1 cellular context compared by ENCODE assay signal in the genomic region with DNA sequence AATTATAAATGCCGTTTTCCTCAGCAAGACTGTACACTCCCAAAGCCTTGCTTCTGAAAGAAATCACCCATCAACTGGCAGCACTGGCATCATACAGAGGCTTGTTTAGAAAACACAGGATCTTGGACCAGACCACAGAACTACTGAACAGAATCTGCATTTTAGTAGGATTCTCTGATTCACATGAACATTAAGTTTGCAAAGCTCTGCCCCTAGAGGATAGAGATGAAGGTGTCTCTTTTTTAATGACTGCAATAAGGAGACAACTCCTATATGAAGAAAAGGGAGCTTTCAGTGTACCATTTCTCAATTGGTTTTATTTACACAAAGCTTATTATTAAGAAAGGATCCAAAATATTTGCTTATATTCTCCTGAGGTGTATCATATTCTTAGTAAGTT.
TF ChIP-seq lines count a peak whose summit lies in the region.

No MANE protein-coding gene starts in this region.

TF ChIP-seq in SK-N-SH, 30 proteins besides CTCF, POLR2A, EP300 and RAD21:
- TF ChIP-seq, protein P1, sequence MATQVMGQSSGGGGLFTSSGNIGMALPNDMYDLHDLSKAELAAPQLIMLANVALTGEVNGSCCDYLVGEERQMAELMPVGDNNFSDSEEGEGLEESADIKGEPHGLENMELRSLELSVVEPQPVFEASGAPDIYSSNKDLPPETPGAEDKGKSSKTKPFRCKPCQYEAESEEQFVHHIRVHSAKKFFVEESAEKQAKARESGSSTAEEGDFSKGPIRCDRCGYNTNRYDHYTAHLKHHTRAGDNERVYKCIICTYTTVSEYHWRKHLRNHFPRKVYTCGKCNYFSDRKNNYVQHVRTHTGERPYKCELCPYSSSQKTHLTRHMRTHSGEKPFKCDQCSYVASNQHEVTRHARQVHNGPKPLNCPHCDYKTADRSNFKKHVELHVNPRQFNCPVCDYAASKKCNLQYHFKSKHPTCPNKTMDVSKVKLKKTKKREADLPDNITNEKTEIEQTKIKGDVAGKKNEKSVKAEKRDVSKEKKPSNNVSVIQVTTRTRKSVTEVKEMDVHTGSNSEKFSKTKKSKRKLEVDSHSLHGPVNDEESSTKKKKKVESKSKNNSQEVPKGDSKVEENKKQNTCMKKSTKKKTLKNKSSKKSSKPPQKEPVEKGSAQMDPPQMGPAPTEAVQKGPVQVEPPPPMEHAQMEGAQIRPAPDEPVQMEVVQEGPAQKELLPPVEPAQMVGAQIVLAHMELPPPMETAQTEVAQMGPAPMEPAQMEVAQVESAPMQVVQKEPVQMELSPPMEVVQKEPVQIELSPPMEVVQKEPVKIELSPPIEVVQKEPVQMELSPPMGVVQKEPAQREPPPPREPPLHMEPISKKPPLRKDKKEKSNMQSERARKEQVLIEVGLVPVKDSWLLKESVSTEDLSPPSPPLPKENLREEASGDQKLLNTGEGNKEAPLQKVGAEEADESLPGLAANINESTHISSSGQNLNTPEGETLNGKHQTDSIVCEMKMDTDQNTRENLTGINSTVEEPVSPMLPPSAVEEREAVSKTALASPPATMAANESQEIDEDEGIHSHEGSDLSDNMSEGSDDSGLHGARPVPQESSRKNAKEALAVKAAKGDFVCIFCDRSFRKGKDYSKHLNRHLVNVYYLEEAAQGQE (IDR thresholded peaks at IDR 0.05; ENCODE audit: low read depth, low read length): no peak
- TF ChIP-seq FOSL2 (IDR thresholded peaks at IDR 0.05; ENCODE audit: borderline replicate concordance, low read depth) (no peak), SIN3A (IDR thresholded peaks at IDR 0.05; ENCODE audit: borderline replicate concordance, low read depth, low read length) (no peak), POLR2AphosphoS5 (IDR thresholded peaks at IDR 0.05; ENCODE audit: low read depth, low read length) (no peak), YY1 (IDR thresholded peaks at IDR 0.05; ENCODE audit: low read depth) (no peak), NRF1 (IDR thresholded peaks at IDR 0.05; ENCODE audit: low read depth, low read length) (no peak), FOXJ3 (CRISPR knock-in tag; IDR thresholded peaks at IDR 0.05) (no peak), JUND (IDR thresholded peaks at IDR 0.05) (no peak), RXRA (IDR thresholded peaks at IDR 0.05; ENCODE audit: borderline replicate concordance, low read depth) (no peak), TAF1 (IDR thresholded peaks at IDR 0.05; ENCODE audit: borderline replicate concordance, low read depth, low read length) (no peak), TEAD4 (IDR thresholded peaks at IDR 0.05; ENCODE audit: borderline replicate concordance, insufficient read depth) (no peak), NFIC (IDR thresholded peaks at IDR 0.05; ENCODE audit: borderline replicate concordance) (no peak)
- TF ChIP-seq, protein P2, sequence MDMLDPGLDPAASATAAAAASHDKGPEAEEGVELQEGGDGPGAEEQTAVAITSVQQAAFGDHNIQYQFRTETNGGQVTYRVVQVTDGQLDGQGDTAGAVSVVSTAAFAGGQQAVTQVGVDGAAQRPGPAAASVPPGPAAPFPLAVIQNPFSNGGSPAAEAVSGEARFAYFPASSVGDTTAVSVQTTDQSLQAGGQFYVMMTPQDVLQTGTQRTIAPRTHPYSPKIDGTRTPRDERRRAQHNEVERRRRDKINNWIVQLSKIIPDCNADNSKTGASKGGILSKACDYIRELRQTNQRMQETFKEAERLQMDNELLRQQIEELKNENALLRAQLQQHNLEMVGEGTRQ (IDR thresholded peaks at IDR 0.05; ENCODE audit: borderline replicate concordance, low read depth, low read length): no peak
- TF ChIP-seq, protein P3, sequence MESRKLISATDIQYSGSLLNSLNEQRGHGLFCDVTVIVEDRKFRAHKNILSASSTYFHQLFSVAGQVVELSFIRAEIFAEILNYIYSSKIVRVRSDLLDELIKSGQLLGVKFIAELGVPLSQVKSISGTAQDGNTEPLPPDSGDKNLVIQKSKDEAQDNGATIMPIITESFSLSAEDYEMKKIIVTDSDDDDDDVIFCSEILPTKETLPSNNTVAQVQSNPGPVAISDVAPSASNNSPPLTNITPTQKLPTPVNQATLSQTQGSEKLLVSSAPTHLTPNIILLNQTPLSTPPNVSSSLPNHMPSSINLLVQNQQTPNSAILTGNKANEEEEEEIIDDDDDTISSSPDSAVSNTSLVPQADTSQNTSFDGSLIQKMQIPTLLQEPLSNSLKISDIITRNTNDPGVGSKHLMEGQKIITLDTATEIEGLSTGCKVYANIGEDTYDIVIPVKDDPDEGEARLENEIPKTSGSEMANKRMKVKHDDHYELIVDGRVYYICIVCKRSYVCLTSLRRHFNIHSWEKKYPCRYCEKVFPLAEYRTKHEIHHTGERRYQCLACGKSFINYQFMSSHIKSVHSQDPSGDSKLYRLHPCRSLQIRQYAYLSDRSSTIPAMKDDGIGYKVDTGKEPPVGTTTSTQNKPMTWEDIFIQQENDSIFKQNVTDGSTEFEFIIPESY (IDR thresholded peaks at IDR 0.05; ENCODE audit: borderline replicate concordance, low read depth): no peak
TF ChIP-seq in SK-N-SH: peak in this region for 0.
